1 cellular context compared by ENCODE assay signal in genomic region chr6:15662246-15663056, GRCh38.
TF ChIP-seq lines count a peak whose summit lies in the region.

Gene DTNBP1 (minus strand): TSS chr6:15663028. CDS start chr6:15662869, 159 bp downstream.

TF ChIP-seq in K562, 482 proteins besides CTCF, POLR2A, EP300 and RAD21 (continued from another document and continues in another):
- TF ChIP-seq STAT6 (CRISPR knock-in tag; IDR thresholded peaks at IDR 0.05) (no peak), ZSCAN32 (CRISPR knock-in tag; IDR thresholded peaks at IDR 0.05) (0 out of 2 replicates have a peak, but pooled peaks have one; percentile 33), ZBTB1 (CRISPR knock-in tag; IDR thresholded peaks at IDR 0.05; ENCODE audit: borderline replicate concordance, low read depth) (peak; percentile 90), FOXA3 (CRISPR knock-in tag; conservative IDR thresholded peaks at IDR 0.05 in 1 of 2, IDR thresholded peaks at IDR 0.05 in 1 of 2) (no peak), PHB (CRISPR knock-in tag; IDR thresholded peaks at IDR 0.05) (no peak), TCF7 (IDR thresholded peaks at IDR 0.05; ENCODE audit: borderline replicate concordance) (peak; percentile 20; the same call in 1 of the 2 replicates), CCAR2 (IDR thresholded peaks at IDR 0.05; ENCODE audit: low read depth, low read length) (no peak), FOXM1 (IDR thresholded peaks at IDR 0.05; ENCODE audit: low read depth) (no peak), FOXM1 (CRISPR knock-in tag; IDR thresholded peaks at IDR 0.05; ENCODE audit: low read depth) (no peak), ZNF133 (CRISPR knock-in tag; IDR thresholded peaks at IDR 0.05) (no peak), KAT8 (IDR thresholded peaks at IDR 0.05; ENCODE audit: low read depth) (no peak), U2AF1 (optimal IDR thresholded peaks at IDR 0.05; ENCODE audit: low read depth, low read length) (peak; percentile 62), SAP30 (IDR thresholded peaks at IDR 0.05; ENCODE audit: borderline replicate concordance, insufficient read depth, low read depth, low read length, poor library complexity, severe bottlenecking) (peak; percentile 40), ETV6 (IDR thresholded peaks at IDR 0.05; ENCODE audit: borderline replicate concordance in 1 of 2, low read depth in 2 of 2, low read length in 1 of 2) (no peak), ETV6 (CRISPR knock-in tag; IDR thresholded peaks at IDR 0.05; ENCODE audit: borderline replicate concordance) (no peak), RNF219 (CRISPR knock-in tag; IDR thresholded peaks at IDR 0.05) (no peak), ETS1 (conservative IDR thresholded peaks at IDR 0.05; ENCODE audit: control insufficient read depth, low read depth, low read length) (peak; percentile 60), GATAD2B (IDR thresholded peaks at IDR 0.05; ENCODE audit: borderline replicate concordance) (peak; percentile 82; the same call in 1 of the 2 replicates), EGR1 (conservative IDR thresholded peaks at IDR 0.05) (peak; percentile 81), ATF1 (CRISPR knock-in tag; IDR thresholded peaks at IDR 0.05) (peak; percentile 13; the same call in 1 of the 2 replicates), ATF1 (tag; IDR thresholded peaks at IDR 0.05) (peak; percentile 82), FOXK2 (conservative IDR thresholded peaks at IDR 0.05 in 1 of 2, IDR thresholded peaks at IDR 0.05 in 1 of 2; ENCODE audit: low read depth in 2 of 2) (peak in 1 of 2 experiments; percentile 34; a peak in 1 of 4 replicates), MAZ (CRISPR knock-in tag; conservative IDR thresholded peaks at IDR 0.05 in 1 of 2, IDR thresholded peaks at IDR 0.05 in 1 of 2) (peak; percentile 64 to 82; a peak in 3 of 4 replicates), PHF8 (IDR thresholded peaks at IDR 0.05; ENCODE audit: borderline replicate concordance, low read length) (peak; percentile 81), ZKSCAN1 (IDR thresholded peaks at IDR 0.05; ENCODE audit: low read depth, low read length) (no peak), HNRNPH1 (optimal IDR thresholded peaks at IDR 0.05; ENCODE audit: low read depth, low read length) (no peak), ZSCAN29 (IDR thresholded peaks at IDR 0.05) (no peak), THRA (IDR thresholded peaks at IDR 0.05) (no peak), REST (CRISPR knock-in tag; IDR thresholded peaks at IDR 0.05; ENCODE audit: low read depth) (0 out of 2 replicates have a peak, but pooled peaks have one; percentile 14), NONO (IDR thresholded peaks at IDR 0.05; ENCODE audit: low read depth in 2 of 2, low read length in 1 of 2) (peak; percentile 41 to 45; a peak in 1 of 4 replicates), HEY1 (CRISPR knock-in tag; IDR thresholded peaks at IDR 0.05; ENCODE audit: borderline replicate concordance) (no peak), MCM3 (IDR thresholded peaks at IDR 0.05) (no peak), JUND (IDR thresholded peaks at IDR 0.05; ENCODE audit: borderline replicate concordance, low read depth, low read length) (no peak), JUND (tag; IDR thresholded peaks at IDR 0.05; ENCODE audit: borderline replicate concordance, low read depth, low read length) (no peak), SRF (CRISPR knock-in tag; IDR thresholded peaks at IDR 0.05) (0 out of 4 replicates have a peak, but pooled peaks of 1 of the 2 experiments have one; percentile 40), NCOA2 (IDR thresholded peaks at IDR 0.05; ENCODE audit: partially characterized antibody in 2 of 2) (no peak), ZNF274 (IDR thresholded peaks at IDR 0.05; ENCODE audit: borderline replicate concordance, low read depth, low read length) (no peak), PCBP1 (IDR thresholded peaks at IDR 0.05; ENCODE audit: low read depth, low read length, poor library complexity, severe bottlenecking) (peak; percentile 79), XRCC5 (IDR thresholded peaks at IDR 0.05; ENCODE audit: low read depth, low read length) (no peak), FOXP1 (CRISPR knock-in tag; IDR thresholded peaks at IDR 0.05) (no peak), HMGXB4 (CRISPR knock-in tag; IDR thresholded peaks at IDR 0.05) (0 out of 2 replicates have a peak, but pooled peaks have one; percentile 22), SRSF1 (IDR thresholded peaks at IDR 0.05; ENCODE audit: low read depth, low read length) (0 out of 2 replicates have a peak, but pooled peaks have one; percentile 48), THAP12 (CRISPR knock-in tag; IDR thresholded peaks at IDR 0.05) (peak; percentile 86), ZNF584 (CRISPR knock-in tag; IDR thresholded peaks at IDR 0.05; ENCODE audit: low read depth) (no peak), ZBTB7A (IDR thresholded peaks at IDR 0.05; ENCODE audit: borderline replicate concordance, control insufficient read depth, low read depth, low read length) (peak; percentile 82)
